Comparison of ENCODE assay signal across 8 cellular contexts in the genomic region with DNA sequence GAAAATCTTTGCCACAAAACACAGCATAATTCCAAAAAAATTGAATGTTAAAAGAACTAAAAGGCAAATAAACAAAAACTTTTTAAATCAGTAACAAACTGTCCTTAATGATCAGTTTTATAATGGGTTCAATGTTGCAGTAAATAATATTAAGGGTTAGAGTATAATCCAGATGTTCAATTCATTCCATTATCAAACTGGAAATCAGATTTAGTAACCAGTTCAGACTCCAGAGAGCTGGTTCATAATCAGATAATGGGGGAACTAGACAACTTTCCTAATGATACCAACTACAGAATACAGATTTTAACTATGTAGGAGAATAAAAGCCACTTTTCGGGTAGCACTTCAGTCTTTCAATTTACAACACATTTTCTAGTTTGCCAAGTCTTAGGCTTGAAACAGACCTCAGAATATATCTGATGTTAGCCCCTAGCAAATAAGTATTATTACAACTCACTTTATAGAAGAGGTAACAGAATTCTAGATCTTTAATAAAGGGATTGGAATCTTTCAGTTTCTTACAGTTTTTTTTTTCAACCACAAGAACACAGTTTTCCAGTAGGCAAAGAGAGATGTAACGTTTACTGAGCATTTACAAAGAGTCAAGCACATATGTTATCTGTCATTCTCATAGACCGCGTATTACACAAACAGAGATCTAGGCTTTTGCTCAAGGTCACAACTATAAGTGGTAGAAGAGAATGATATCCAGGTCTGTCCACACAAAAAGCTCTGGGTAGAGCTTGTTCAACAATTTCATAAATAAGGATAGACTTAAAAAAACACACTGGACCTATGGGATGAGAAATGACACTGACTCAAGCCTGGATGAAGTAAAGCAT. TPM values are rescaled to one million over a fixed set of nuclear protein-coding genes. Genes with fewer than 3 reads are reported as not detected.
DNase-seq lines count a peak whose midpoint lies in the region; ATAC-seq and TF ChIP-seq lines count a peak whose summit lies in the region.

No MANE protein-coding gene starts in this region.

- H3K4me1 Mint-ChIP-seq in naive thymus-derived CD4-positive, alpha-beta T cell, result peaks cover 26 to 61% (median 42%) of the 10 kb centered on the region in 7 donors

- H3K9me3 ChIP-seq in NT2/D1 (ENCODE audit: insufficient read depth, low read length) (no peaks in the 10 kb centered on the region), colonic mucosa (no peaks in the 10 kb centered on the region)
- H3K9me3 ChIP-seq in naive thymus-derived CD4-positive, alpha-beta T cell (ENCODE audit: control insufficient read depth in 2 of 3, low read length in 3 of 3), result no peaks in the 10 kb centered on the region

- POLR2A ChIA-PET in naive thymus-derived CD4-positive, alpha-beta T cell (lab: Charles Lee), result interaction anchor here (0.6 to 3.0 kb wide), 8 partner anchors 13 to 823 kb away, joined by 3 to 10 read pairs (median 4); no protein-coding TSS in a partner anchor

- peak; percentile 24 for DNase-seq in NCI-H2171 treated with DMSO at 0.1 percent for 48 hours (lab: John Stamatoyannopoulos, UW)
- DNase-seq in NCI-H2171 (lab: John Stamatoyannopoulos, UW), result no peak
- no peak for DNase-seq in NT2/D1 (ENCODE audit: low read depth, low spot score)
- no peak for DNase-seq in colonic mucosa
- no peak for DNase-seq in naive thymus-derived CD4-positive, alpha-beta T cell
- no peak for DNase-seq in AG20443 (ENCODE audit: low spot score)
- no peak for DNase-seq in stimulated activated CD4-positive, alpha-beta T cell treated with anti-CD3 and anti-CD28 coated beads, Interleukin-4, amount 100 ng/mL, for 24 hours

- TF ChIP-seq CTCF in colonic mucosa (IDR thresholded peaks at IDR 0.05), result no peak

- H3K4me3 Mint-ChIP-seq in naive thymus-derived CD4-positive, alpha-beta T cell, result peak overlapping the region; percentile 90 to 99 (median 96)

- H3K36me3 ChIP-seq in NT2/D1 (ENCODE audit: insufficient read depth, insufficient read length, low read length) (no peaks in the 10 kb centered on the region), colonic mucosa (no peaks in the 10 kb centered on the region)
- peaks cover 0 to 12% (median 0%) of the 10 kb centered on the region in 3 experiments for H3K36me3 ChIP-seq in naive thymus-derived CD4-positive, alpha-beta T cell (ENCODE audit: control insufficient read depth in 2 of 3, insufficient read depth in 3 of 3, low read length in 3 of 3)

- no peak for ATAC-seq in naive thymus-derived CD4-positive, alpha-beta T cell
- no peak for ATAC-seq in GM19397 (IDR thresholded peaks at IDR 0.05; ENCODE audit: unreplicated experiment)

- H3K4me1 ChIP-seq in NT2/D1 (ENCODE audit: insufficient read depth, insufficient read length) (no peaks in the 10 kb centered on the region), colonic mucosa (no peaks in the 10 kb centered on the region)
- H3K4me1 ChIP-seq in naive thymus-derived CD4-positive, alpha-beta T cell (ENCODE audit: control insufficient read depth in 2 of 2, insufficient read depth in 2 of 2, low read length in 2 of 2), result peaks cover 18 to 31% of the 10 kb centered on the region in 2 donors

- H3K36me3 Mint-ChIP-seq in naive thymus-derived CD4-positive, alpha-beta T cell, result peaks cover 0 to 7% (median 0%) of the 10 kb centered on the region in 5 donors

- H3K9me3 Mint-ChIP-seq in naive thymus-derived CD4-positive, alpha-beta T cell, result peaks cover 0 to 5% (median 0%) of the 10 kb centered on the region in 11 donors

- H3K27me3 Mint-ChIP-seq in naive thymus-derived CD4-positive, alpha-beta T cell, result no peaks in the 10 kb centered on the region

- CTCF ChIA-PET in naive thymus-derived CD4-positive, alpha-beta T cell (lab: Charles Lee), result interaction anchor here (0.8 to 1.9 kb wide), 2 partner anchors 17 to 148 kb away, joined by 3 to 6 read pairs; no protein-coding TSS in a partner anchor

- intact Hi-C loops in colonic mucosa (cut with DNase I), result loop anchor here (10.0 kb wide), 1 partner anchor 220 kb away; no protein-coding TSS in a partner anchor
- intact Hi-C loops in naive thymus-derived CD4-positive, alpha-beta T cell (cut with micrococcal nuclease), result loop anchor here (1.0 to 10.0 kb wide), 15 partner anchors 8 to 1553 kb away; partner anchors contain the start of genes SFT2D2 (in 2 of the 2), ATP1B1 (in 1 of the 2), CREG1 (in 1 of the 2) and POGK (in 1 of the 2)

- peak overlapping the region; percentile 90 to 100 (median 99) for H3K27ac Mint-ChIP-seq in naive thymus-derived CD4-positive, alpha-beta T cell

- H3K27me3 ChIP-seq in NT2/D1 (ENCODE audit: insufficient read depth, insufficient read length) (no peaks in the 10 kb centered on the region), colonic mucosa (no peaks in the 10 kb centered on the region)
- H3K27me3 ChIP-seq in naive thymus-derived CD4-positive, alpha-beta T cell (ENCODE audit: control insufficient read depth in 2 of 2, insufficient read depth in 2 of 2, low read length in 2 of 2), result no peaks in the 10 kb centered on the region

- peak overlapping the region; percentile 98 for H3K27ac ChIP-seq in colonic mucosa
- H3K27ac ChIP-seq in naive thymus-derived CD4-positive, alpha-beta T cell (ENCODE audit: low read depth, low read length), result peak overlapping the region; percentile 89

- H3K4me3 ChIP-seq in NT2/D1 (ENCODE audit: insufficient read length, low read depth) (peak overlapping the region; percentile 81), colonic mucosa (peak overlapping the region; percentile 86)
- peak overlapping the region; percentile 89 for H3K4me3 ChIP-seq in naive thymus-derived CD4-positive, alpha-beta T cell (ENCODE audit: low read length)

- peak overlapping the region; percentile 92 for H3K9ac ChIP-seq in NT2/D1 (ENCODE audit: insufficient read length, low read depth)
- H3K9ac ChIP-seq in colonic mucosa (ENCODE audit: low read depth in 2 of 2, low read length in 2 of 2), result peak overlapping the region; percentile 70 to 93

RNA-seq across cellular contexts. Expression of gene DCAF6, which starts 1.9 kb away (rescaled TPM):
- total RNA-seq in colonic mucosa, result 10 to 100 TPM; 47.2 to 67.0 TPM
- total RNA-seq in naive thymus-derived CD4-positive, alpha-beta T cell, result 10 to 100 TPM; 27.4 to 32.7 (median 29.1) TPM
- 10 to 100 TPM in 1 of 2 donors, 1 to 10 TPM in 1; 8.4 to 12.8 TPM for polyA plus RNA-seq in naive thymus-derived CD4-positive, alpha-beta T cell

RNA-seq across cellular contexts. Expression of gene MPC2, which starts 2.2 kb away (rescaled TPM):
- total RNA-seq in colonic mucosa, result 100 to 1,000 TPM; 203 to 232 TPM
- 10 to 100 TPM; 28.0 to 47.3 (median 29.7) TPM for total RNA-seq in naive thymus-derived CD4-positive, alpha-beta T cell
- polyA plus RNA-seq in naive thymus-derived CD4-positive, alpha-beta T cell, result 10 to 100 TPM; 74.2 to 86.9 TPM

RNA-seq across cellular contexts. Expression of gene ADCY10, which starts 20.7 kb away (rescaled TPM):
- 1 to 10 TPM in 1 of 2 donors, under 1 TPM in 1; 0.64 to 1.6 TPM for total RNA-seq in colonic mucosa
- total RNA-seq in naive thymus-derived CD4-positive, alpha-beta T cell, result 1 to 10 TPM in 1 of 5 experiments, under 1 TPM in 3, not detected in 1; 0.19 to 1.3 (median 0.49) TPM
- under 1 TPM in 1 of 2 donors, not detected in 1; 0.43 TPM for polyA plus RNA-seq in naive thymus-derived CD4-positive, alpha-beta T cell

Comparison
In these comparisons a context has a peak if more than half of its experiments do, and no peak if none do; other contexts are left out.
1. RNA of gene MPC2, which starts 2.2 kb away (total RNA-seq): 203 to 232 TPM in colonic mucosa; 28.0 to 47.3 TPM in naive thymus-derived CD4-positive, alpha-beta T cell; every median in the first group is over 4 times any median in the second.
2. Peak in every context shown above with its lines, with median percentiles within 50 percentile points of each other: H3K4me3 ChIP-seq.